ENCODE assay signal across 22 cellular contexts in the genomic region with DNA sequence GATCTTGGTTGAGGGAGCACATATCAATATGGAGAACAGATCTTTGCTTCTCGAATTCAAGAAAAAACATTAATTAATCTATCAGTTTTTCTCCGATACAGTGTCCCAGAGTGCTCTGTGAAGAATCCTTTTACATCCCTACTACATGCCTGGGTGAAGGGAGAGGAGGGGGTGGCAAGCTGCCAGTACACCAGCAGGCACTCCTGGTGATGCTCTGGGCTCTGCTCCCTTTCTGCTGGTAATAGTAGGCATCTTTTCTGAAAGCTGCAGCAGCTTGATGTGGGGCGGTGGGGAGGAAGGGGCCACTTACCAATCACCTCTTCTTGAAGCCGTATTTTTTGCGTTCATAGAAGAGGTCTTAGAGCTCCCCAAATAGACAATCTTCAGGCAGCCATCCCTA. TPM values are rescaled to one million over a fixed set of nuclear protein-coding genes. Genes with fewer than 3 reads are reported as not detected.
DNase-seq lines count a peak whose midpoint lies in the region; ATAC-seq, FAIRE-seq and TF ChIP-seq lines count a peak whose summit lies in the region.
"Had no signal": no experiment of that assay in that cellular context is flagged by ENCODE, and none has a peak within 500 bp of the region (broad histone marks: within the 10 kb centered on the region; RNA-seq: fewer than 3 reads in every experiment).

No MANE protein-coding gene starts in this region.

- H4K8ac ChIP-seq in trophoblast cell (ENCODE audit: low read depth, low read length), result no peak overlapping the region

- no peak overlapping the region for H3K18ac ChIP-seq in trophoblast cell (ENCODE audit: low read length)

- no peak overlapping the region for H3K4me3 Mint-ChIP-seq in CD4-positive, CD25-positive, alpha-beta regulatory T cell
- peak overlapping the region in 2 of 8 donors; percentile 6 to 43 for H3K4me3 Mint-ChIP-seq in CD4-positive, alpha-beta memory T cell
- H3K4me3 Mint-ChIP-seq: activated naive CD4-positive, alpha-beta T cell treated with anti-CD3 and anti-CD28 coated beads, Interleukin-2, amount 10 ng/mL, durations not matched to agents 7 days and 5 days; nephron progenitor cell had no signal

- H3K36me3 ChIP-seq in CD4-positive, CD25-positive, alpha-beta regulatory T cell (ENCODE audit: control insufficient read depth, insufficient read depth, low read length), result peaks cover 7% of the 10 kb centered on the region
- H3K36me3 ChIP-seq in CD4-positive, alpha-beta memory T cell (ENCODE audit: insufficient read depth, low read length), result no peaks in the 10 kb centered on the region
- H3K36me3 ChIP-seq in trophoblast cell (ENCODE audit: control insufficient read depth in 1 of 2, insufficient read depth in 2 of 2, low read length in 2 of 2) (no peaks in the 10 kb centered on the region), SK-N-SH (replicated peaks in 1 of 2; ENCODE audit: control insufficient read depth in 1 of 2, insufficient read depth in 2 of 2, low read length in 1 of 2) (no peaks in the 10 kb centered on the region)
- H3K36me3 ChIP-seq: cardiac muscle cell had no signal

- H3K9ac ChIP-seq in trophoblast cell (ENCODE audit: low read length), result no peak overlapping the region
- H3K9ac ChIP-seq in SK-N-SH, result no peak overlapping the region
- H3K9ac ChIP-seq: parathyroid adenoma had no signal

- no peak for TF ChIP-seq CTCF in SK-N-SH (IDR thresholded peaks at IDR 0.05)

- no peaks in the 10 kb centered on the region for H3K79me2 ChIP-seq in trophoblast cell (ENCODE audit: control insufficient read depth, insufficient read depth, low read length, poor library complexity)
- H3K79me2 ChIP-seq in SK-N-SH (ENCODE audit: insufficient read depth), result no peaks in the 10 kb centered on the region
- H3K79me2 ChIP-seq: parathyroid adenoma had no signal

- H4K20me1 ChIP-seq in SK-N-SH (ENCODE audit: insufficient read depth), result no peaks in the 10 kb centered on the region

- WGBS in trophoblast cell (ENCODE audit: extremely low coverage, insufficient coverage, insufficient read length), result no CpG with 5 or more reads among the region's 5 CpGs
- 89% methylated on average over 5 of the region's 5 CpGs for WGBS in SK-N-SH (ENCODE audit: low lambda C conversion rate)

- H3K79me1 ChIP-seq in trophoblast cell (ENCODE audit: low read length), result no peaks in the 10 kb centered on the region

- no peak overlapping the region for H3K27ac ChIP-seq in CD4-positive, CD25-positive, alpha-beta regulatory T cell (ENCODE audit: insufficient read depth, low read length, poor library complexity, severe bottlenecking)
- H3K27ac ChIP-seq in CD4-positive, alpha-beta memory T cell (ENCODE audit: low read depth, low read length), result no peak overlapping the region
- H3K27ac ChIP-seq in trophoblast cell (ENCODE audit: low read depth, low read length) (no peak overlapping the region), SK-N-SH (ENCODE audit: low read depth in 2 of 2, low read length in 1 of 2) (no peak overlapping the region)
- H3K27ac ChIP-seq: cardiac muscle cell, parathyroid adenoma had no signal

- peaks cover 24% of the 10 kb centered on the region for H3K4me1 ChIP-seq in CD4-positive, CD25-positive, alpha-beta regulatory T cell (ENCODE audit: control insufficient read depth, insufficient read depth, low read length, poor library complexity, severe bottlenecking)
- peaks cover 51% of the 10 kb centered on the region for H3K4me1 ChIP-seq in CD4-positive, alpha-beta memory T cell (ENCODE audit: insufficient read depth, low read length)
- H3K4me1 ChIP-seq in trophoblast cell (ENCODE audit: control insufficient read depth in 1 of 2, insufficient read depth in 2 of 2, low read length in 2 of 2) (peaks cover 9 to 10% of the 10 kb centered on the region in 2 experiments), SK-N-SH (ENCODE audit: control insufficient read depth in 1 of 2, insufficient read depth in 2 of 2, low read depth in 1 of 2, low read length in 1 of 2) (peaks cover 9 to 14% of the 10 kb centered on the region in 2 experiments; a peak in 3 of 4 replicates)
- H3K4me1 ChIP-seq: parathyroid adenoma had no signal

- peaks cover 13% of the 10 kb centered on the region for H3F3A ChIP-seq in SK-N-SH (replicated peaks; ENCODE audit: insufficient read depth)

- no peak for DNase-seq in CD4-positive, CD25-positive, alpha-beta regulatory T cell
- no peak for DNase-seq in CD4-positive, alpha-beta memory T cell
- DNase-seq in NCI-H69 (lab: John Stamatoyannopoulos, UW) (peak; percentile 33), cerebellar cortex (ENCODE audit: low spot score) (peak; percentile 10), GM12892 (ENCODE audit: insufficient read length) (no peak), trophoblast cell (no peak), SK-N-SH (no peak)
- DNase-seq: activated CD4-positive, alpha-beta T cell treated with anti-CD3 and anti-CD28 coated beads, Interleukin-2, amount 50 U/mL, for 1 hour; activated naive CD4-positive, alpha-beta T cell treated with anti-CD3 and anti-CD28 coated beads, Interleukin-2, amount 10 ng/mL, durations not matched to agents 7 days and 5 days; dermis blood vessel endothelial cell; GF-D8; NCI-H1105 treated with DMSO at 0.1 percent for 48 hours; nephron progenitor cell; right cardiac atrium; stimulated activated CD4-positive, alpha-beta T cell treated with anti-CD3 and anti-CD28 coated beads, Interleukin-4, amount 100 ng/mL, for 24 hours; stimulated activated naive CD4-positive, alpha-beta T cell treated with Interleukin-2 at 50 U/mL for 16 hours; T-cell had no signal

- no peak for FAIRE-seq in GM12892 (lab: Jason Lieb, UNC)
- FAIRE-seq: GM18507, keratinocyte, RCC 7860 had no signal

- H3K4me2 ChIP-seq in trophoblast cell (ENCODE audit: low read length), result no peak overlapping the region
- H3K4me2 ChIP-seq in SK-N-SH, result no peak overlapping the region

- no peaks in the 10 kb centered on the region for H3K9me3 ChIP-seq in CD4-positive, CD25-positive, alpha-beta regulatory T cell (ENCODE audit: control insufficient read depth in 2 of 2, low read length in 2 of 2)
- no peaks in the 10 kb centered on the region for H3K9me3 ChIP-seq in CD4-positive, alpha-beta memory T cell (ENCODE audit: control insufficient read depth in 1 of 2, low read length in 2 of 2)
- H3K9me3 ChIP-seq in trophoblast cell (ENCODE audit: insufficient read depth, low read depth, low read length) (no peaks in the 10 kb centered on the region), SK-N-SH (no peaks in the 10 kb centered on the region)

- no peak overlapping the region for H3K4me3 ChIP-seq in CD4-positive, CD25-positive, alpha-beta regulatory T cell (ENCODE audit: low read depth, low read length)
- H3K4me3 ChIP-seq in CD4-positive, alpha-beta memory T cell (ENCODE audit: low read length in 2 of 2), result no peak overlapping the region
- H3K4me3 ChIP-seq in trophoblast cell (ENCODE audit: low read depth, low read length), result no peak overlapping the region
- H3K4me3 ChIP-seq in SK-N-SH (ENCODE audit: low read depth in 2 of 2, low read length in 1 of 2), result no peak overlapping the region
- H3K4me3 ChIP-seq: cardiac muscle cell had no signal

- H2AFZ ChIP-seq in trophoblast cell (ENCODE audit: insufficient read depth, low read length, poor library complexity) (no peak overlapping the region), SK-N-SH (ENCODE audit: low read depth) (no peak overlapping the region)
- H2AFZ ChIP-seq: parathyroid adenoma had no signal

- H2BK12ac ChIP-seq in trophoblast cell (ENCODE audit: low read length), result no peak overlapping the region

- H2BK120ac ChIP-seq in trophoblast cell (ENCODE audit: insufficient read depth, low read length, poor library complexity), result no peak overlapping the region

- no peak for TF ChIP-seq EP300 in SK-N-SH (IDR thresholded peaks at IDR 0.05; ENCODE audit: borderline replicate concordance in 1 of 2, low read depth in 1 of 2, low read length in 1 of 2)

- no peaks in the 10 kb centered on the region for H3K27me3 ChIP-seq in CD4-positive, CD25-positive, alpha-beta regulatory T cell (ENCODE audit: control insufficient read depth, insufficient read depth, low read length)
- H3K27me3 ChIP-seq in CD4-positive, alpha-beta memory T cell (ENCODE audit: insufficient read depth, low read length), result no peaks in the 10 kb centered on the region
- H3K27me3 ChIP-seq in trophoblast cell (ENCODE audit: insufficient read depth, low read length) (no peaks in the 10 kb centered on the region), SK-N-SH (ENCODE audit: insufficient read depth) (no peaks in the 10 kb centered on the region)
- H3K27me3 ChIP-seq: cardiac muscle cell had no signal

- intact Hi-C loops in CD4-positive, alpha-beta memory T cell (cut with micrococcal nuclease), result no loop called here

- TF ChIP-seq POLR2A in GM12892 (IDR thresholded peaks at IDR 0.05; ENCODE audit: low read depth, low read length), result no peak

- no peaks in the 10 kb centered on the region for H3K9me3 Mint-ChIP-seq in CD4-positive, CD25-positive, alpha-beta regulatory T cell
- H3K9me3 Mint-ChIP-seq in CD4-positive, alpha-beta memory T cell, result no peaks in the 10 kb centered on the region
- H3K9me3 Mint-ChIP-seq: activated naive CD4-positive, alpha-beta T cell treated with anti-CD3 and anti-CD28 coated beads, Interleukin-2, amount 10 ng/mL, durations not matched to agents 7 days and 5 days; nephron progenitor cell; T-cell had no signal

- no peak overlapping the region for H4K12ac ChIP-seq in trophoblast cell (ENCODE audit: low read depth, low read length)

- no peak overlapping the region for H4K91ac ChIP-seq in trophoblast cell (ENCODE audit: low read depth, low read length)

- peaks cover 8 to 51% (median 24%) of the 10 kb centered on the region in 4 donors for H3K4me1 Mint-ChIP-seq in CD4-positive, CD25-positive, alpha-beta regulatory T cell
- peaks cover 26 to 48% (median 40%) of the 10 kb centered on the region in 4 donors for H3K4me1 Mint-ChIP-seq in CD4-positive, alpha-beta memory T cell

- TF ChIP-seq RAD21 in SK-N-SH (IDR thresholded peaks at IDR 0.05; ENCODE audit: low read length), result no peak

- no peak overlapping the region for H2BK5ac ChIP-seq in trophoblast cell (ENCODE audit: low read depth, low read length, poor library complexity)

- H2AK5ac ChIP-seq in trophoblast cell (ENCODE audit: low read length), result no peak overlapping the region

- ATAC-seq in CD4-positive, CD25-positive, alpha-beta regulatory T cell (ENCODE audit: low read depth in 2 of 2), result no peak
- ATAC-seq: right cardiac atrium, T-cell had no signal

- no peaks in the 10 kb centered on the region for H3K27me3 Mint-ChIP-seq in CD4-positive, CD25-positive, alpha-beta regulatory T cell
- no peaks in the 10 kb centered on the region for H3K27me3 Mint-ChIP-seq in CD4-positive, alpha-beta memory T cell
- H3K27me3 Mint-ChIP-seq: activated naive CD4-positive, alpha-beta T cell treated with anti-CD3 and anti-CD28 coated beads, Interleukin-2, amount 10 ng/mL, durations not matched to agents 7 days and 5 days; T-cell had no signal

- POLR2A ChIA-PET in CD4-positive, alpha-beta memory T cell (lab: Charles Lee; ENCODE audit: partially characterized antibody), result interaction anchor here (0.9 to 7.4 kb wide), 2 partner anchors 13 to 23 kb away, joined by 3 to 63 read pairs; no protein-coding TSS in a partner anchor
- POLR2A ChIA-PET in SK-N-SH (lab: Yijun Ruan, JAX), result no interaction called here

- H3K23ac ChIP-seq in trophoblast cell (ENCODE audit: low read length), result no peak overlapping the region

- no peaks in the 10 kb centered on the region for H3K9me2 ChIP-seq in SK-N-SH

- peak overlapping the region; percentile 9 to 62 (median 11) for H3K27ac Mint-ChIP-seq in CD4-positive, CD25-positive, alpha-beta regulatory T cell
- H3K27ac Mint-ChIP-seq in CD4-positive, alpha-beta memory T cell, result peak overlapping the region in 5 of 7 donors; percentile 10 to 98 (median 75)
- H3K27ac Mint-ChIP-seq: activated naive CD4-positive, alpha-beta T cell treated with anti-CD3 and anti-CD28 coated beads, Interleukin-2, amount 10 ng/mL, durations not matched to agents 7 days and 5 days; nephron progenitor cell had no signal

- CTCF ChIA-PET in CD4-positive, alpha-beta memory T cell (lab: Charles Lee; ENCODE audit: partially characterized antibody), result interaction anchor here (0.7 to 1.1 kb wide), 4 partner anchors 18 to 54 kb away, joined by 3 read pairs; no protein-coding TSS in a partner anchor
- CTCF ChIA-PET in SK-N-SH (lab: Yijun Ruan, JAX), result interaction anchor here (1.3 to 1.7 kb wide), 2 partner anchors 10 to 35 kb away, joined by 3 to 5 read pairs; no protein-coding TSS in a partner anchor

- H3K4ac ChIP-seq in trophoblast cell (ENCODE audit: low read depth, low read length), result no peak overlapping the region

- peaks cover 30% of the 10 kb centered on the region for H3K36me3 Mint-ChIP-seq in CD4-positive, CD25-positive, alpha-beta regulatory T cell
- H3K36me3 Mint-ChIP-seq in CD4-positive, alpha-beta memory T cell, result peaks cover 14 to 21% of the 10 kb centered on the region in 2 donors

- H3K14ac ChIP-seq in trophoblast cell (ENCODE audit: low read length), result no peak overlapping the region

RNA-seq across cellular contexts. Expression of a gene that starts 30.7 kb away (rescaled TPM):
- 85.3 TPM for total RNA-seq in CD4-positive, CD25-positive, alpha-beta regulatory T cell
- 1 to 10 TPM; 4.1 to 7.2 (median 5.9) TPM for polyA plus RNA-seq in CD4-positive, CD25-positive, alpha-beta regulatory T cell
- 10 to 100 TPM; 46.5 to 56.3 TPM for total RNA-seq in CD4-positive, alpha-beta memory T cell
- 10 to 100 TPM in 1 of 2 donors, 1 to 10 TPM in 1; 3.9 to 11.8 TPM for polyA plus RNA-seq in CD4-positive, alpha-beta memory T cell
- polyA plus RNA-seq in GM12892 (2012; ENCODE audit: missing spikeins), result 11.2 TPM
- polyA plus RNA-seq in trophoblast cell (2013), result 1.4 TPM in 2 replicates
- 5.1 and 6.4 TPM in 2 replicates for polyA plus RNA-seq in SK-N-SH (2012; rRNA removed)
- polyA plus RNA-seq in SK-N-SH (2012; cell fraction: cytosol; rRNA removed), result 1.7 and 2.7 TPM in 2 replicates
- 22.9 and 27.6 TPM in 2 replicates for polyA plus RNA-seq in SK-N-SH (2012; cell fraction: nucleus; rRNA removed)
- total RNA-seq: dermis blood vessel endothelial cell had no signal

RNA-seq across cellular contexts. Expression of a gene that starts 40.2 kb away (rescaled TPM):
- total RNA-seq in CD4-positive, CD25-positive, alpha-beta regulatory T cell, result 120 TPM
- polyA plus RNA-seq in CD4-positive, CD25-positive, alpha-beta regulatory T cell, result 10 to 100 TPM; 29.9 to 48.5 (median 40.4) TPM
- total RNA-seq in CD4-positive, alpha-beta memory T cell, result 10 to 100 TPM; 70.7 to 72.4 TPM
- polyA plus RNA-seq in CD4-positive, alpha-beta memory T cell, result 10 to 100 TPM; 27.2 to 37.7 TPM
- polyA plus RNA-seq in GM12892 (2012; ENCODE audit: missing spikeins), result 13.8 TPM
- 39.2 and 41.2 TPM in 2 replicates for polyA plus RNA-seq in trophoblast cell (2013)
- polyA plus RNA-seq in SK-N-SH (2012; rRNA removed), result 4.3 and 4.5 TPM in 2 replicates
- 1.1 and 1.7 TPM in 2 replicates for polyA plus RNA-seq in SK-N-SH (2012; cell fraction: cytosol; rRNA removed)
- polyA plus RNA-seq in SK-N-SH (2012; cell fraction: nucleus; rRNA removed), result 33.9 and 35.0 TPM in 2 replicates

RNA-seq across cellular contexts. Expression of a gene that starts 49.7 kb away (rescaled TPM):
- total RNA-seq in CD4-positive, CD25-positive, alpha-beta regulatory T cell, result 0.42 TPM
- polyA plus RNA-seq in CD4-positive, CD25-positive, alpha-beta regulatory T cell, result under 1 TPM in 3 of 4 donors, not detected in 1; 0.09 to 0.42 (median 0.21) TPM
- total RNA-seq in CD4-positive, alpha-beta memory T cell, result under 1 TPM; 0.09 to 0.14 TPM
- polyA plus RNA-seq in CD4-positive, alpha-beta memory T cell, result not detected
- 0.08 TPM for polyA plus RNA-seq in GM12892 (2012; ENCODE audit: missing spikeins)
- polyA plus RNA-seq in trophoblast cell (2013), result 0.52 and 0.56 TPM in 2 replicates
- 0.96 and 1.9 TPM in 2 replicates for polyA plus RNA-seq in SK-N-SH (2012; rRNA removed)
- polyA plus RNA-seq in SK-N-SH (2012; cell fraction: cytosol; rRNA removed), result 0.54 and 0.87 TPM in 2 replicates
- 3.1 and 3.9 TPM in 2 replicates for polyA plus RNA-seq in SK-N-SH (2012; cell fraction: nucleus; rRNA removed)

RNA-seq across cellular contexts. Expression of a gene that starts 55.7 kb away (rescaled TPM):
- 155 TPM for total RNA-seq in CD4-positive, CD25-positive, alpha-beta regulatory T cell
- polyA plus RNA-seq in CD4-positive, CD25-positive, alpha-beta regulatory T cell, result 10 to 100 TPM; 42.1 to 51.0 (median 45.7) TPM
- total RNA-seq in CD4-positive, alpha-beta memory T cell, result 100 to 1,000 TPM; 101 to 105 TPM
- polyA plus RNA-seq in CD4-positive, alpha-beta memory T cell, result 10 to 100 TPM; 28.4 to 49.7 TPM
- polyA plus RNA-seq in GM12892 (2012; ENCODE audit: missing spikeins), result 21.5 TPM
- polyA plus RNA-seq in trophoblast cell (2013), result 15.7 and 17.3 TPM in 2 replicates
- 5.3 and 6.3 TPM in 2 replicates for polyA plus RNA-seq in SK-N-SH (2012; rRNA removed)
- polyA plus RNA-seq in SK-N-SH (2012; cell fraction: cytosol; rRNA removed), result 2.4 and 3.9 TPM in 2 replicates
- 40.0 and 43.5 TPM in 2 replicates for polyA plus RNA-seq in SK-N-SH (2012; cell fraction: nucleus; rRNA removed)

RNA-seq across cellular contexts. Expression of a gene that starts 59.1 kb away (rescaled TPM):
- 6.6 TPM for total RNA-seq in CD4-positive, CD25-positive, alpha-beta regulatory T cell
- polyA plus RNA-seq in CD4-positive, CD25-positive, alpha-beta regulatory T cell, result not detected
- 10 to 100 TPM; 15.6 to 18.7 TPM for total RNA-seq in CD4-positive, alpha-beta memory T cell
- polyA plus RNA-seq in CD4-positive, alpha-beta memory T cell, result under 1 TPM in 1 of 2 donors, not detected in 1; 0.25 TPM
- 5.1 TPM for polyA plus RNA-seq in GM12892 (2012; ENCODE audit: missing spikeins)
- polyA plus RNA-seq in trophoblast cell (2013), result 4.5 and 4.6 TPM in 2 replicates
- 7.2 and 7.5 TPM in 2 replicates for polyA plus RNA-seq in SK-N-SH (2012; rRNA removed)
- polyA plus RNA-seq in SK-N-SH (2012; cell fraction: cytosol; rRNA removed), result 0.84 and 0.97 TPM in 2 replicates
- polyA plus RNA-seq in SK-N-SH (2012; cell fraction: nucleus; rRNA removed), result 66.2 and 111 TPM in 2 replicates

Comparison
In these comparisons a context has a peak if more than half of its experiments do, and no peak if none do; other contexts are left out.
1. DNase-seq: peak in NCI-H69 (single experiment) and cerebellar cortex (single experiment); none in CD4-positive, CD25-positive, alpha-beta regulatory T cell (0 of 3), CD4-positive, alpha-beta memory T cell (0 of 5), GM12892 (single experiment), trophoblast cell (0 of 2) and SK-N-SH (single experiment).